Comparison of ENCODE assay signal across 1 cellular context in the genomic region with DNA sequence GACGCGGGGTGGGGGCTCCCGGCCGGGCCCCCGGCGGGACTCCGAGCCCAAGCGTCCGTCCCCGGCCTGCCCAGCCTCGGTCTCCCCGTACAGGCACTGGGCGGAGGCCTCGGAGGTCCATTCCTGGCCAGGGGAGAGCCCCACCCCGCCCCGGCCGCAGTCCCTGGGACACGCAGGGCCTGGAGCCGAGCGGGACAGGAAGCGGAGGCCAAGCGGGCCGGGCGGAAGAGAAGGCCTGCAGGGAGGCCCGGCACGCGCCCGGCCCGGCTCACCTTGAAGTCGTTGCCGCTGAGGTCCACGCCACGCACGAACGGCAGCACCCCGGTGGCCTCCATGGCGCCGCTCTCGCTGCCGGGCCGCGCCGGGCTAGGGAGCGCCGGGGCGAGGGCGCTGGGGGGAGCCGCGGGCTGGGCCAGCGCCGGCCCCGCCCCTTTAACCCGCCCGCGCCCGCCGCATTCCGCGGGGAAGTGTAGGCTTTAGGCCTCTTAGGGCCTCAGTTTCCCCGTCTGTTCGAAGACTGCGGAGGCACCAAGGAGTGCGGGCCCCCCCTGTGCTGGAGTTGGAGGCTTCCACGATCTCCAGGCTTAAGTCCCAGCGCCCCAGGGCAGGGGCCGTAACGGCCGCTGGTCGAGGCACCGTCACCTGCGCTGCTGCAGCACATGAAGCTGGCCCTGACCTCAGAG.
A peak's percentile ranks its signal among the peaks of the same experiment; 100 is the strongest.
TF ChIP-seq lines count a peak whose summit lies in the region.

A gene (minus strand): TSS at position 383 of the 683 bp plus-strand sequence. CDS start 48 bp downstream, at position 335.

TF ChIP-seq in K562, 482 proteins besides CTCF, POLR2A, EP300 and RAD21 (continued from another document and continues in another):
- TF ChIP-seq, protein P1, sequence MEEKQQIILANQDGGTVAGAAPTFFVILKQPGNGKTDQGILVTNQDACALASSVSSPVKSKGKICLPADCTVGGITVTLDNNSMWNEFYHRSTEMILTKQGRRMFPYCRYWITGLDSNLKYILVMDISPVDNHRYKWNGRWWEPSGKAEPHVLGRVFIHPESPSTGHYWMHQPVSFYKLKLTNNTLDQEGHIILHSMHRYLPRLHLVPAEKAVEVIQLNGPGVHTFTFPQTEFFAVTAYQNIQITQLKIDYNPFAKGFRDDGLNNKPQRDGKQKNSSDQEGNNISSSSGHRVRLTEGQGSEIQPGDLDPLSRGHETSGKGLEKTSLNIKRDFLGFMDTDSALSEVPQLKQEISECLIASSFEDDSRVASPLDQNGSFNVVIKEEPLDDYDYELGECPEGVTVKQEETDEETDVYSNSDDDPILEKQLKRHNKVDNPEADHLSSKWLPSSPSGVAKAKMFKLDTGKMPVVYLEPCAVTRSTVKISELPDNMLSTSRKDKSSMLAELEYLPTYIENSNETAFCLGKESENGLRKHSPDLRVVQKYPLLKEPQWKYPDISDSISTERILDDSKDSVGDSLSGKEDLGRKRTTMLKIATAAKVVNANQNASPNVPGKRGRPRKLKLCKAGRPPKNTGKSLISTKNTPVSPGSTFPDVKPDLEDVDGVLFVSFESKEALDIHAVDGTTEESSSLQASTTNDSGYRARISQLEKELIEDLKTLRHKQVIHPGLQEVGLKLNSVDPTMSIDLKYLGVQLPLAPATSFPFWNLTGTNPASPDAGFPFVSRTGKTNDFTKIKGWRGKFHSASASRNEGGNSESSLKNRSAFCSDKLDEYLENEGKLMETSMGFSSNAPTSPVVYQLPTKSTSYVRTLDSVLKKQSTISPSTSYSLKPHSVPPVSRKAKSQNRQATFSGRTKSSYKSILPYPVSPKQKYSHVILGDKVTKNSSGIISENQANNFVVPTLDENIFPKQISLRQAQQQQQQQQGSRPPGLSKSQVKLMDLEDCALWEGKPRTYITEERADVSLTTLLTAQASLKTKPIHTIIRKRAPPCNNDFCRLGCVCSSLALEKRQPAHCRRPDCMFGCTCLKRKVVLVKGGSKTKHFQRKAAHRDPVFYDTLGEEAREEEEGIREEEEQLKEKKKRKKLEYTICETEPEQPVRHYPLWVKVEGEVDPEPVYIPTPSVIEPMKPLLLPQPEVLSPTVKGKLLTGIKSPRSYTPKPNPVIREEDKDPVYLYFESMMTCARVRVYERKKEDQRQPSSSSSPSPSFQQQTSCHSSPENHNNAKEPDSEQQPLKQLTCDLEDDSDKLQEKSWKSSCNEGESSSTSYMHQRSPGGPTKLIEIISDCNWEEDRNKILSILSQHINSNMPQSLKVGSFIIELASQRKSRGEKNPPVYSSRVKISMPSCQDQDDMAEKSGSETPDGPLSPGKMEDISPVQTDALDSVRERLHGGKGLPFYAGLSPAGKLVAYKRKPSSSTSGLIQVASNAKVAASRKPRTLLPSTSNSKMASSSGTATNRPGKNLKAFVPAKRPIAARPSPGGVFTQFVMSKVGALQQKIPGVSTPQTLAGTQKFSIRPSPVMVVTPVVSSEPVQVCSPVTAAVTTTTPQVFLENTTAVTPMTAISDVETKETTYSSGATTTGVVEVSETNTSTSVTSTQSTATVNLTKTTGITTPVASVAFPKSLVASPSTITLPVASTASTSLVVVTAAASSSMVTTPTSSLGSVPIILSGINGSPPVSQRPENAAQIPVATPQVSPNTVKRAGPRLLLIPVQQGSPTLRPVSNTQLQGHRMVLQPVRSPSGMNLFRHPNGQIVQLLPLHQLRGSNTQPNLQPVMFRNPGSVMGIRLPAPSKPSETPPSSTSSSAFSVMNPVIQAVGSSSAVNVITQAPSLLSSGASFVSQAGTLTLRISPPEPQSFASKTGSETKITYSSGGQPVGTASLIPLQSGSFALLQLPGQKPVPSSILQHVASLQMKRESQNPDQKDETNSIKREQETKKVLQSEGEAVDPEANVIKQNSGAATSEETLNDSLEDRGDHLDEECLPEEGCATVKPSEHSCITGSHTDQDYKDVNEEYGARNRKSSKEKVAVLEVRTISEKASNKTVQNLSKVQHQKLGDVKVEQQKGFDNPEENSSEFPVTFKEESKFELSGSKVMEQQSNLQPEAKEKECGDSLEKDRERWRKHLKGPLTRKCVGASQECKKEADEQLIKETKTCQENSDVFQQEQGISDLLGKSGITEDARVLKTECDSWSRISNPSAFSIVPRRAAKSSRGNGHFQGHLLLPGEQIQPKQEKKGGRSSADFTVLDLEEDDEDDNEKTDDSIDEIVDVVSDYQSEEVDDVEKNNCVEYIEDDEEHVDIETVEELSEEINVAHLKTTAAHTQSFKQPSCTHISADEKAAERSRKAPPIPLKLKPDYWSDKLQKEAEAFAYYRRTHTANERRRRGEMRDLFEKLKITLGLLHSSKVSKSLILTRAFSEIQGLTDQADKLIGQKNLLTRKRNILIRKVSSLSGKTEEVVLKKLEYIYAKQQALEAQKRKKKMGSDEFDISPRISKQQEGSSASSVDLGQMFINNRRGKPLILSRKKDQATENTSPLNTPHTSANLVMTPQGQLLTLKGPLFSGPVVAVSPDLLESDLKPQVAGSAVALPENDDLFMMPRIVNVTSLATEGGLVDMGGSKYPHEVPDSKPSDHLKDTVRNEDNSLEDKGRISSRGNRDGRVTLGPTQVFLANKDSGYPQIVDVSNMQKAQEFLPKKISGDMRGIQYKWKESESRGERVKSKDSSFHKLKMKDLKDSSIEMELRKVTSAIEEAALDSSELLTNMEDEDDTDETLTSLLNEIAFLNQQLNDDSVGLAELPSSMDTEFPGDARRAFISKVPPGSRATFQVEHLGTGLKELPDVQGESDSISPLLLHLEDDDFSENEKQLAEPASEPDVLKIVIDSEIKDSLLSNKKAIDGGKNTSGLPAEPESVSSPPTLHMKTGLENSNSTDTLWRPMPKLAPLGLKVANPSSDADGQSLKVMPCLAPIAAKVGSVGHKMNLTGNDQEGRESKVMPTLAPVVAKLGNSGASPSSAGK (IDR thresholded peaks at IDR 0.05) = peak; percentile 78
- TF ChIP-seq MAFK (IDR thresholded peaks at IDR 0.05; ENCODE audit: low read length) (no peak), ZBTB8A (IDR thresholded peaks at IDR 0.05; ENCODE audit: partially characterized antibody) (no peak), SRSF9 (IDR thresholded peaks at IDR 0.05; ENCODE audit: borderline replicate concordance, low read depth, low read length) (no peak), ZNF668 (CRISPR knock-in tag; IDR thresholded peaks at IDR 0.05) (no peak), BCOR (IDR thresholded peaks at IDR 0.05) (peak; percentile 62), GATAD2B (IDR thresholded peaks at IDR 0.05; ENCODE audit: borderline replicate concordance) (peak; percentile 82), FIP1L1 (IDR thresholded peaks at IDR 0.05; ENCODE audit: low read depth, low read length, poor library complexity, severe bottlenecking) (no peak), PRPF4 (IDR thresholded peaks at IDR 0.05; ENCODE audit: insufficient read depth, low read depth, low read length, poor library complexity, severe bottlenecking) (no peak), DMBX1 (CRISPR knock-in tag; IDR thresholded peaks at IDR 0.05; ENCODE audit: borderline replicate concordance) (no peak), SPI1 (IDR thresholded peaks at IDR 0.05; ENCODE audit: borderline replicate concordance, low read depth, low read length) (no peak), SREBF1 (IDR thresholded peaks at IDR 0.05; ENCODE audit: borderline replicate concordance, low read depth, low read length) (no peak), SAP30 (IDR thresholded peaks at IDR 0.05; ENCODE audit: borderline replicate concordance, insufficient read depth, low read depth, low read length, poor library complexity, severe bottlenecking) (peak; percentile 58), NRF1 (conservative IDR thresholded peaks at IDR 0.05 in 1 of 2, IDR thresholded peaks at IDR 0.05 in 1 of 2) (peak in 1 of 2 experiments; percentile 41; a peak in 3 of 4 replicates), SMAD4 (CRISPR knock-in tag; conservative IDR thresholded peaks at IDR 0.05) (peak; percentile 17; the same call in 1 of the 2 replicates), NCOA4 (IDR thresholded peaks at IDR 0.05; ENCODE audit: partially characterized antibody) (no peak), FOXK2 (conservative IDR thresholded peaks at IDR 0.05 in 1 of 2, IDR thresholded peaks at IDR 0.05 in 1 of 2; ENCODE audit: low read depth in 2 of 2) (no peak), NFRKB (IDR thresholded peaks at IDR 0.05; ENCODE audit: low read depth) (no peak), MAZ (CRISPR knock-in tag; conservative IDR thresholded peaks at IDR 0.05 in 1 of 2, IDR thresholded peaks at IDR 0.05 in 1 of 2) (peak; percentile 67 to 77), EP400 (IDR thresholded peaks at IDR 0.05) (peak; percentile 13; the same call in 1 of the 2 replicates), TCF7 (IDR thresholded peaks at IDR 0.05; ENCODE audit: borderline replicate concordance) (no peak), ELF1 (tag; IDR thresholded peaks at IDR 0.05) (peak; percentile 52), RUNX1 (IDR thresholded peaks at IDR 0.05; ENCODE audit: low read depth) (no peak), ZKSCAN1 (IDR thresholded peaks at IDR 0.05; ENCODE audit: low read depth, low read length) (no peak), TGIF2 (CRISPR knock-in tag; IDR thresholded peaks at IDR 0.05) (no peak), SMARCA5 (IDR thresholded peaks at IDR 0.05) (no peak), ZFX (CRISPR knock-in tag; IDR thresholded peaks at IDR 0.05) (peak; percentile 87), RBFOX2 (IDR thresholded peaks at IDR 0.05; ENCODE audit: low read depth, low read length) (peak; percentile 71), PHB (CRISPR knock-in tag; IDR thresholded peaks at IDR 0.05) (no peak), NR2C2 (CRISPR knock-in tag; IDR thresholded peaks at IDR 0.05) (no peak), NR2C2 (tag; IDR thresholded peaks at IDR 0.05) (0 out of 2 replicates have a peak, but pooled peaks have one; percentile 40), RHOXF2B (CRISPR knock-in tag; conservative IDR thresholded peaks at IDR 0.05) (no peak), MCM3 (IDR thresholded peaks at IDR 0.05) (no peak), MTA2 (IDR thresholded peaks at IDR 0.05; ENCODE audit: low read depth) (no peak)
- TF ChIP-seq, protein P2, sequence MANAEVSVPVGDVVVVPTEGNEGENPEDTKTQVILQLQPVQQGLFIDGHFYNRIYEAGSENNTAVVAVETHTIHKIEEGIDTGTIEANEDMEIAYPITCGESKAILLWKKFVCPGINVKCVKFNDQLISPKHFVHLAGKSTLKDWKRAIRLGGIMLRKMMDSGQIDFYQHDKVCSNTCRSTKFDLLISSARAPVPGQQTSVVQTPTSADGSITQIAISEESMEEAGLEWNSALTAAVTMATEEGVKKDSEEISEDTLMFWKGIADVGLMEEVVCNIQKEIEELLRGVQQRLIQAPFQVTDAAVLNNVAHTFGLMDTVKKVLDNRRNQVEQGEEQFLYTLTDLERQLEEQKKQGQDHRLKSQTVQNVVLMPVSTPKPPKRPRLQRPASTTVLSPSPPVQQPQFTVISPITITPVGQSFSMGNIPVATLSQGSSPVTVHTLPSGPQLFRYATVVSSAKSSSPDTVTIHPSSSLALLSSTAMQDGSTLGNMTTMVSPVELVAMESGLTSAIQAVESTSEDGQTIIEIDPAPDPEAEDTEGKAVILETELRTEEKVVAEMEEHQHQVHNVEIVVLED (CRISPR knock-in tag; IDR thresholded peaks at IDR 0.05) = peak; percentile 60
- TF ChIP-seq, protein P3, sequence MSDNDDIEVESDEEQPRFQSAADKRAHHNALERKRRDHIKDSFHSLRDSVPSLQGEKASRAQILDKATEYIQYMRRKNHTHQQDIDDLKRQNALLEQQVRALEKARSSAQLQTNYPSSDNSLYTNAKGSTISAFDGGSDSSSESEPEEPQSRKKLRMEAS (CRISPR knock-in tag; IDR thresholded peaks at IDR 0.05) = no peak
- TF ChIP-seq, protein P4, sequence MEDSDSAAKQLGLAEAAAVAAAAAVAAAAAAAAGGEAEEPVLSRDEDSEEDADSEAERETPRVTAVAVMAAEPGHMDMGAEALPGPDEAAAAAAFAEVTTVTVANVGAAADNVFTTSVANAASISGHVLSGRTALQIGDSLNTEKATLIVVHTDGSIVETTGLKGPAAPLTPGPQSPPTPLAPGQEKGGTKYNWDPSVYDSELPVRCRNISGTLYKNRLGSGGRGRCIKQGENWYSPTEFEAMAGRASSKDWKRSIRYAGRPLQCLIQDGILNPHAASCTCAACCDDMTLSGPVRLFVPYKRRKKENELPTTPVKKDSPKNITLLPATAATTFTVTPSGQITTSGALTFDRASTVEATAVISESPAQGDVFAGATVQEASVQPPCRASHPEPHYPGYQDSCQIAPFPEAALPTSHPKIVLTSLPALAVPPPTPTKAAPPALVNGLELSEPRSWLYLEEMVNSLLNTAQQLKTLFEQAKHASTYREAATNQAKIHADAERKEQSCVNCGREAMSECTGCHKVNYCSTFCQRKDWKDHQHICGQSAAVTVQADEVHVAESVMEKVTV (CRISPR knock-in tag; IDR thresholded peaks at IDR 0.05) = no peak
- TF ChIP-seq, protein P5, sequence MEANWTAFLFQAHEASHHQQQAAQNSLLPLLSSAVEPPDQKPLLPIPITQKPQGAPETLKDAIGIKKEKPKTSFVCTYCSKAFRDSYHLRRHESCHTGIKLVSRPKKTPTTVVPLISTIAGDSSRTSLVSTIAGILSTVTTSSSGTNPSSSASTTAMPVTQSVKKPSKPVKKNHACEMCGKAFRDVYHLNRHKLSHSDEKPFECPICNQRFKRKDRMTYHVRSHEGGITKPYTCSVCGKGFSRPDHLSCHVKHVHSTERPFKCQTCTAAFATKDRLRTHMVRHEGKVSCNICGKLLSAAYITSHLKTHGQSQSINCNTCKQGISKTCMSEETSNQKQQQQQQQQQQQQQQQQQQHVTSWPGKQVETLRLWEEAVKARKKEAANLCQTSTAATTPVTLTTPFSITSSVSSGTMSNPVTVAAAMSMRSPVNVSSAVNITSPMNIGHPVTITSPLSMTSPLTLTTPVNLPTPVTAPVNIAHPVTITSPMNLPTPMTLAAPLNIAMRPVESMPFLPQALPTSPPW (CRISPR knock-in tag; IDR thresholded peaks at IDR 0.05) = peak; percentile 92
- TF ChIP-seq, protein P6, sequence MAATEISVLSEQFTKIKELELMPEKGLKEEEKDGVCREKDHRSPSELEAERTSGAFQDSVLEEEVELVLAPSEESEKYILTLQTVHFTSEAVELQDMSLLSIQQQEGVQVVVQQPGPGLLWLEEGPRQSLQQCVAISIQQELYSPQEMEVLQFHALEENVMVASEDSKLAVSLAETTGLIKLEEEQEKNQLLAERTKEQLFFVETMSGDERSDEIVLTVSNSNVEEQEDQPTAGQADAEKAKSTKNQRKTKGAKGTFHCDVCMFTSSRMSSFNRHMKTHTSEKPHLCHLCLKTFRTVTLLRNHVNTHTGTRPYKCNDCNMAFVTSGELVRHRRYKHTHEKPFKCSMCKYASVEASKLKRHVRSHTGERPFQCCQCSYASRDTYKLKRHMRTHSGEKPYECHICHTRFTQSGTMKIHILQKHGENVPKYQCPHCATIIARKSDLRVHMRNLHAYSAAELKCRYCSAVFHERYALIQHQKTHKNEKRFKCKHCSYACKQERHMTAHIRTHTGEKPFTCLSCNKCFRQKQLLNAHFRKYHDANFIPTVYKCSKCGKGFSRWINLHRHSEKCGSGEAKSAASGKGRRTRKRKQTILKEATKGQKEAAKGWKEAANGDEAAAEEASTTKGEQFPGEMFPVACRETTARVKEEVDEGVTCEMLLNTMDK (IDR thresholded peaks at IDR 0.05; ENCODE audit: borderline replicate concordance, insufficient read depth, low read depth, low read length, poor library complexity, severe bottlenecking) = no peak
- TF ChIP-seq, protein P7, sequence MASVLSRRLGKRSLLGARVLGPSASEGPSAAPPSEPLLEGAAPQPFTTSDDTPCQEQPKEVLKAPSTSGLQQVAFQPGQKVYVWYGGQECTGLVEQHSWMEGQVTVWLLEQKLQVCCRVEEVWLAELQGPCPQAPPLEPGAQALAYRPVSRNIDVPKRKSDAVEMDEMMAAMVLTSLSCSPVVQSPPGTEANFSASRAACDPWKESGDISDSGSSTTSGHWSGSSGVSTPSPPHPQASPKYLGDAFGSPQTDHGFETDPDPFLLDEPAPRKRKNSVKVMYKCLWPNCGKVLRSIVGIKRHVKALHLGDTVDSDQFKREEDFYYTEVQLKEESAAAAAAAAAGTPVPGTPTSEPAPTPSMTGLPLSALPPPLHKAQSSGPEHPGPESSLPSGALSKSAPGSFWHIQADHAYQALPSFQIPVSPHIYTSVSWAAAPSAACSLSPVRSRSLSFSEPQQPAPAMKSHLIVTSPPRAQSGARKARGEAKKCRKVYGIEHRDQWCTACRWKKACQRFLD (CRISPR knock-in tag; IDR thresholded peaks at IDR 0.05) = peak; percentile 80; the same call in 1 of the 2 replicates
